ENCODE assay signal across 14 cellular contexts in the genomic region with DNA sequence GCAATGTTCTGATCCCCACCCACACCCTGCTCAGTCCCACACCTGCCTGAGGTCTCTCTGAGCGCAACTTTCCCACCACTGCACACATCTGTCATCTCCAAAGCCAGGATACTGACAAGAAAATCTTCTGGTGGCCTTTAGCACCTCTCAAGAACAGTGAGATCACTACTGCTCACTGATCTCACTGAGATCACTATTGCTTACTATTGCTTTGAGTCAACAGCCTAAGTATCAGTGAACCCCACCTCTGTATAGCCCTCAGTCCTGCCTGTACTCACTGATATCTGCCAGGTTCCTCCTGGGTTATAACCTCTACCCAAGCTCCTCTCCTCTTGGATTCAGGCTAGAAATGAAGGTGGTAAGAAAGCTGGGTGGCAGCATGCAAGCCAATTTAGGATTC.
DNase-seq lines count a peak whose midpoint lies in the region; ATAC-seq lines count a peak whose summit lies in the region.
"Had no signal": no experiment of that assay in that cellular context is flagged by ENCODE, and none has a peak within 500 bp of the region (broad histone marks: within the 10 kb centered on the region; RNA-seq: fewer than 3 reads in every experiment).

No MANE protein-coding gene starts in this region.

- H3K36me3 Mint-ChIP-seq in stimulated activated naive B cell treated with anti-CD40 and anti-IgM and Interleukin-4, amounts not matched to agents 10 μg/mL and 1 μg/mL and 100 μg/mL, for 72 hours: no peaks in the 10 kb centered on the region
- H3K36me3 Mint-ChIP-seq: IgD-negative memory B cell had no signal

- H3K27me3 Mint-ChIP-seq in stimulated activated naive B cell treated with anti-CD40 and anti-IgM and Interleukin-4, amounts not matched to agents 10 μg/mL and 1 μg/mL and 100 μg/mL, for 72 hours: peaks cover 12% of the 10 kb centered on the region in 2 donors

- H3K4me1 Mint-ChIP-seq in stimulated activated naive B cell treated with anti-CD40 and anti-IgM and Interleukin-4, amounts not matched to agents 10 μg/mL and 1 μg/mL and 100 μg/mL, for 72 hours: peaks cover 14 to 28% of the 10 kb centered on the region in 2 donors

- H3K9me3 Mint-ChIP-seq in stimulated activated naive B cell treated with anti-CD40 and anti-IgM and Interleukin-4, amounts not matched to agents 10 μg/mL and 1 μg/mL and 100 μg/mL, for 72 hours: peaks cover 0 to 6% of the 10 kb centered on the region in 2 donors
- H3K9me3 Mint-ChIP-seq: IgD-negative memory B cell had no signal

- peak; percentile 76 for ATAC-seq in GM19463 (IDR thresholded peaks at IDR 0.05; ENCODE audit: unreplicated experiment)
- ATAC-seq in HG03442 (IDR thresholded peaks at IDR 0.05; ENCODE audit: unreplicated experiment): peak; percentile 41
- peak; percentile 46 to 56 for ATAC-seq in stimulated activated naive B cell treated with anti-CD40 and anti-IgM and Interleukin-4, amounts not matched to agents 10 μg/mL and 1 μg/mL and 100 μg/mL, for 72 hours (replicated peaks)
- no peak for ATAC-seq in HG03457 (IDR thresholded peaks at IDR 0.05; ENCODE audit: unreplicated experiment)
- ATAC-seq: left ventricle myocardium superior had no signal

- DNase-seq in activated CD4-positive, alpha-beta T cell treated with anti-CD3 and anti-CD28 coated beads for 48 hours: peak; percentile 5
- no peak for DNase-seq in activated CD4-positive, alpha-beta T cell treated with anti-CD3 and anti-CD28 coated beads for 1 hour
- DNase-seq in stimulated activated naive B cell treated with anti-CD40 and anti-IgM and Interleukin-4, amounts not matched to agents 10 μg/mL and 1 μg/mL and 100 μg/mL, for 72 hours: no peak
- DNase-seq in COLO668 (lab: John Stamatoyannopoulos, UW; ENCODE audit: unreplicated experiment): no peak
- no peak for DNase-seq in central memory CD4-positive, alpha-beta T cell
- DNase-seq: activated naive CD4-positive, alpha-beta T cell treated with anti-CD3 and anti-CD28 coated beads, Interleukin-2, amount 50 U/mL, for 16 hours; left ventricle myocardium superior; NCI-H1105; NCI-H226; tibial artery had no signal

- no peak overlapping the region for H3K4me3 Mint-ChIP-seq in stimulated activated naive B cell treated with anti-CD40 and anti-IgM and Interleukin-4, amounts not matched to agents 10 μg/mL and 1 μg/mL and 100 μg/mL, for 72 hours
- H3K4me3 Mint-ChIP-seq: IgD-negative memory B cell had no signal

- H3K27ac Mint-ChIP-seq in stimulated activated naive B cell treated with anti-CD40 and anti-IgM and Interleukin-4, amounts not matched to agents 10 μg/mL and 1 μg/mL and 100 μg/mL, for 72 hours: peak overlapping the region; percentile 33
- H3K27ac Mint-ChIP-seq: IgD-negative memory B cell had no signal
